In genomic region chr5:150905312-150905683, GRCh38 we compare ENCODE assay signal across 9 cellular contexts. TPM values are rescaled to one million over a fixed set of nuclear protein-coding genes. Genes with fewer than 3 reads are reported as not detected.
DNase-seq lines count a peak whose midpoint lies in the region; ATAC-seq and TF ChIP-seq lines count a peak whose summit lies in the region.
"Had no signal": no experiment of that assay in that cellular context is flagged by ENCODE, and none has a peak within 500 bp of the region (broad histone marks: within the 10 kb centered on the region; RNA-seq: fewer than 3 reads in every experiment).

No MANE protein-coding gene starts in this region.

- H3K27me3 ChIP-seq in mesendoderm (ENCODE audit: insufficient read depth, low read length, poor library complexity) (no peaks in the 10 kb centered on the region), thoracic aorta (replicated peaks; ENCODE audit: insufficient read depth) (no peaks in the 10 kb centered on the region)

- no peaks in the 10 kb centered on the region for H3K79me2 ChIP-seq in mesendoderm (ENCODE audit: control insufficient read depth, insufficient read depth, low read length)

- WGBS in mesendoderm (ENCODE audit: extremely low coverage, insufficient coverage, low lambda C conversion rate), result no CpG with 5 or more reads among the region's 4 CpGs

- H3K9me3 ChIP-seq in thoracic aorta, result peaks cover 44% of the 10 kb centered on the region

- no peak for DNase-seq in activated CD4-positive, alpha-beta T cell treated with anti-CD3 and anti-CD28 coated beads, Interleukin-2, amount 10 ng/mL, durations not matched to agents 7 days and 5 days
- DNase-seq in activated CD4-positive, alpha-beta T cell treated with anti-CD3 and anti-CD28 coated beads for 48 hours, result no peak
- no peak for DNase-seq in central memory CD8-positive, alpha-beta T cell (ENCODE audit: low spot score in 2 of 2)
- DNase-seq in mesendoderm (no peak), thoracic aorta (ENCODE audit: low spot score) (no peak), NCI-H526 (lab: John Stamatoyannopoulos, UW) (no peak)
- DNase-seq in central memory CD4-positive, alpha-beta T cell, result no peak

- no peak overlapping the region for H2BK5ac ChIP-seq in mesendoderm (ENCODE audit: low read length)

- H2BK120ac ChIP-seq in mesendoderm (ENCODE audit: low read depth, low read length), result no peak overlapping the region

- H3K4me3 ChIP-seq in mesendoderm (ENCODE audit: low read length) (peak overlapping the region; percentile 10), thoracic aorta (peak overlapping the region; percentile 74)

- peak overlapping the region; percentile 84 for H3K56ac ChIP-seq in mesendoderm (ENCODE audit: low read length)

- no peak for TF ChIP-seq CTCF in thoracic aorta (IDR thresholded peaks at IDR 0.05)

- H4K5ac ChIP-seq in mesendoderm (ENCODE audit: low read length), result no peak overlapping the region

- H3K4me2 ChIP-seq in mesendoderm (ENCODE audit: low read length), result peak overlapping the region; percentile 2

- peak overlapping the region; percentile 24 for H3K4ac ChIP-seq in mesendoderm (ENCODE audit: low read depth, low read length)

- CTCF ChIA-PET in activated CD4-positive, alpha-beta T cell treated with anti-CD3 and anti-CD28 coated beads, Interleukin-2, amount 10 ng/mL, durations not matched to agents 7 days and 5 days (lab: Charles Lee), result interaction anchor here (0.6 to 1.0 kb wide), 2 partner anchors 53 to 400 kb away, joined by 4 to 7 read pairs; no protein-coding TSS in a partner anchor

- no peaks in the 10 kb centered on the region for H3K36me3 ChIP-seq in mesendoderm (ENCODE audit: control insufficient read depth, insufficient read depth, low read length)
- peaks cover 7% of the 10 kb centered on the region for H3K36me3 ChIP-seq in thoracic aorta

- no peak overlapping the region for H2AK5ac ChIP-seq in mesendoderm (ENCODE audit: low read length)

- H3K27me3 Mint-ChIP-seq in activated CD4-positive, alpha-beta T cell treated with anti-CD3 and anti-CD28 coated beads, Interleukin-2, amount 10 ng/mL, durations not matched to agents 7 days and 5 days, result peaks cover 2% of the 10 kb centered on the region
- peaks cover 25% of the 10 kb centered on the region for H3K27me3 Mint-ChIP-seq in central memory CD8-positive, alpha-beta T cell

- POLR2A ChIA-PET in activated CD4-positive, alpha-beta T cell treated with anti-CD3 and anti-CD28 coated beads, Interleukin-2, amount 10 ng/mL, durations not matched to agents 7 days and 5 days (lab: Charles Lee), result no interaction called here

- H2BK15ac ChIP-seq in mesendoderm (replicated peaks; ENCODE audit: low read depth), result no peak overlapping the region

- no peaks in the 10 kb centered on the region for H3K79me1 ChIP-seq in mesendoderm (ENCODE audit: low read length)

- H3K18ac ChIP-seq in mesendoderm (ENCODE audit: low read length), result no peak overlapping the region

- H3K36me3 Mint-ChIP-seq in activated CD4-positive, alpha-beta T cell treated with anti-CD3 and anti-CD28 coated beads, Interleukin-2, amount 10 ng/mL, durations not matched to agents 7 days and 5 days (ENCODE audit: low read depth), result peaks cover 22% of the 10 kb centered on the region
- H3K36me3 Mint-ChIP-seq in central memory CD8-positive, alpha-beta T cell (ENCODE audit: insufficient read depth), result no peaks in the 10 kb centered on the region

- peak overlapping the region; percentile 73 for H3K4me3 Mint-ChIP-seq in activated CD4-positive, alpha-beta T cell treated with anti-CD3 and anti-CD28 coated beads, Interleukin-2, amount 10 ng/mL, durations not matched to agents 7 days and 5 days
- peak overlapping the region; percentile 79 for H3K4me3 Mint-ChIP-seq in central memory CD8-positive, alpha-beta T cell

- peaks cover 12% of the 10 kb centered on the region for H3K4me1 Mint-ChIP-seq in activated CD4-positive, alpha-beta T cell treated with anti-CD3 and anti-CD28 coated beads, Interleukin-2, amount 10 ng/mL, durations not matched to agents 7 days and 5 days
- H3K4me1 Mint-ChIP-seq in central memory CD8-positive, alpha-beta T cell, result no peaks in the 10 kb centered on the region

- H4K8ac ChIP-seq in mesendoderm (ENCODE audit: low read depth, low read length), result no peak overlapping the region

- H3K23ac ChIP-seq in mesendoderm (ENCODE audit: low read length), result no peak overlapping the region

- H3K27ac ChIP-seq in mesendoderm (ENCODE audit: low read depth, low read length) (no peak overlapping the region), thoracic aorta (peak overlapping the region in 1 of 2 donors; percentile 62)

- peak overlapping the region; percentile 56 for H3K9ac ChIP-seq in mesendoderm (ENCODE audit: low read length)

- H3K4me1 ChIP-seq in mesendoderm (ENCODE audit: control insufficient read depth, low read depth, low read length) (no peaks in the 10 kb centered on the region), thoracic aorta (ENCODE audit: control insufficient read depth in 1 of 2, low read depth in 2 of 2) (peaks cover 0 to 5% of the 10 kb centered on the region in 2 donors)

- peak overlapping the region; percentile 92 for H3K27ac Mint-ChIP-seq in activated CD4-positive, alpha-beta T cell treated with anti-CD3 and anti-CD28 coated beads, Interleukin-2, amount 10 ng/mL, durations not matched to agents 7 days and 5 days
- H3K27ac Mint-ChIP-seq in central memory CD8-positive, alpha-beta T cell (ENCODE audit: low read depth), result peak overlapping the region; percentile 88

- no peak for ATAC-seq in central memory CD8-positive, alpha-beta T cell (replicated peaks; ENCODE audit: extremely low read depth, poor library complexity, severe bottlenecking)
- ATAC-seq in thoracic aorta (ENCODE audit: insufficient number of reproducible peaks, low FRiP score, low read depth) (no peak), GM19023 (IDR thresholded peaks at IDR 0.05; ENCODE audit: unreplicated experiment) (no peak)

- peaks cover 45% of the 10 kb centered on the region for H3K9me3 Mint-ChIP-seq in activated CD4-positive, alpha-beta T cell treated with anti-CD3 and anti-CD28 coated beads, Interleukin-2, amount 10 ng/mL, durations not matched to agents 7 days and 5 days
- H3K9me3 Mint-ChIP-seq in central memory CD8-positive, alpha-beta T cell, result peaks cover 29% of the 10 kb centered on the region

RNA-seq across cellular contexts. Expression of gene ZNF300, which starts 0.5 kb away (rescaled TPM):
- 1 to 10 TPM; 1.9 to 2.2 TPM for total RNA-seq in activated CD4-positive, alpha-beta T cell treated with anti-CD3 and anti-CD28 coated beads, Interleukin-2, amount 10 ng/mL, durations not matched to agents 7 days and 5 days
- polyA plus RNA-seq in mesendoderm (2013, experiment 1 of 2), result 14.0 TPM
- polyA plus RNA-seq in mesendoderm (2013, experiment 2 of 2), result 13.7 TPM
- total RNA-seq in thoracic aorta, result 1 to 10 TPM; 3.8 to 8.0 TPM

RNA-seq across cellular contexts. Expression of gene IRGM, which starts 59.0 kb away (rescaled TPM):
- total RNA-seq in activated CD4-positive, alpha-beta T cell treated with anti-CD3 and anti-CD28 coated beads, Interleukin-2, amount 10 ng/mL, durations not matched to agents 7 days and 5 days, result 1 to 10 TPM; 1.7 to 2.2 TPM
- polyA plus RNA-seq in mesendoderm (2013, experiment 1 of 2), result 0.10 TPM
- polyA plus RNA-seq in mesendoderm (2013, experiment 2 of 2), result 0.08 TPM
- not detected for total RNA-seq in thoracic aorta
- total RNA-seq: lung had no signal
